Comparison of ENCODE assay signal across 8 cellular contexts in the genomic region with DNA sequence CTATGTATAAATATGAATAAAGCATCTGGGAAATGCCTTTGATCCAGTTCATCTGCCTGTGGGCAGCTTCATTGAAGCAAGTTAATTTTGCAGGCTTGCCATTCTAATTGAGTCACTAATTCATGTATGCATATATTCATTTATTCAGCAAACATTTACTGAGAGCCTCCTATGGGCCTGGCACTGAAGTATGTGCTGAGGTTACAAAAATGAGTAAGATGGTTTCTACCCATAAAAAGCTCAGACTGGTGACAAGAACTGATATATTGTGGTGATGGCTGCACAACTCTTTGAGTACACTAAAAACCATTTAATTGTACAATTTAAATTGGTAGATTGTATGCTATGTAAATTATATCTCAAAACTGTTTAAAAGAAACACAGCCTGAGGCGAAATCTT. TPM values are rescaled to one million over a fixed set of nuclear protein-coding genes. Genes with fewer than 3 reads are reported as not detected.
A peak's percentile ranks its signal among the peaks of the same experiment; 100 is the strongest.
DNase-seq lines count a peak whose midpoint lies in the region; ATAC-seq lines count a peak whose summit lies in the region.

No MANE protein-coding gene starts in this region.

- H3K4me3 ChIP-seq in thymus (ENCODE audit: low read length): peak overlapping the region; percentile 86

- no peaks in the 10 kb centered on the region for H3K9me3 ChIP-seq in thymus (ENCODE audit: control insufficient read depth)

- POLR2A ChIA-PET in activated CD4-positive, alpha-beta memory T cell treated with anti-CD3 and anti-CD28 coated beads, Interleukin-2, amount 10 ng/mL, durations not matched to agents 7 days and 5 days (lab: Charles Lee): interaction anchor here (1.0 to 10.4 kb wide), 21 partner anchors 10 to 1559 kb away, joined by 3 to 611 read pairs (median 6); partner anchors contain the start of gene CNOT6L

- no peaks in the 10 kb centered on the region for H3K36me3 ChIP-seq in thymus (ENCODE audit: control insufficient read depth, insufficient read depth)

- H3K27ac ChIP-seq in thymus (ENCODE audit: low read depth): peak overlapping the region; percentile 98

- H3K4me1 Mint-ChIP-seq in activated T-cell treated with anti-CD3 and anti-CD28 coated beads, Interleukin-2, amount 50 U/mL, for 72 hours (ENCODE audit: low read depth): peaks cover 89% of the 10 kb centered on the region
- peaks cover 61% of the 10 kb centered on the region for H3K4me1 Mint-ChIP-seq in activated CD4-positive, alpha-beta memory T cell treated with anti-CD3 and anti-CD28 coated beads, Interleukin-2, amount 10 ng/mL, durations not matched to agents 7 days and 5 days

- CTCF ChIA-PET in activated CD4-positive, alpha-beta memory T cell treated with anti-CD3 and anti-CD28 coated beads, Interleukin-2, amount 10 ng/mL, durations not matched to agents 7 days and 5 days (lab: Charles Lee): interaction anchor here (0.8 to 8.7 kb wide), 9 partner anchors 9 to 242 kb away, joined by 3 to 118 read pairs (median 3); partner anchors contain the start of gene CNOT6L

- peak; percentile 78 to 79 for ATAC-seq in activated T-cell treated with anti-CD3 and anti-CD28 coated beads, Interleukin-2, amount 50 U/mL, for 72 hours (replicated peaks in 1 of 2)
- ATAC-seq in HG03354 (IDR thresholded peaks at IDR 0.05; ENCODE audit: poor library complexity, severe bottlenecking, unreplicated experiment): no peak

- H3K27me3 Mint-ChIP-seq in activated T-cell treated with anti-CD3 and anti-CD28 coated beads, Interleukin-2, amount 50 U/mL, for 72 hours (ENCODE audit: low read depth): no peaks in the 10 kb centered on the region
- H3K27me3 Mint-ChIP-seq in activated CD4-positive, alpha-beta memory T cell treated with anti-CD3 and anti-CD28 coated beads, Interleukin-2, amount 10 ng/mL, durations not matched to agents 7 days and 5 days: peaks cover 1% of the 10 kb centered on the region

- no peaks in the 10 kb centered on the region for H3K27me3 ChIP-seq in thymus (ENCODE audit: control insufficient read depth, insufficient read depth)

- no peaks in the 10 kb centered on the region for H3K9me3 Mint-ChIP-seq in activated T-cell treated with anti-CD3 and anti-CD28 coated beads, Interleukin-2, amount 50 U/mL, for 72 hours
- no peaks in the 10 kb centered on the region for H3K9me3 Mint-ChIP-seq in activated CD4-positive, alpha-beta memory T cell treated with anti-CD3 and anti-CD28 coated beads, Interleukin-2, amount 10 ng/mL, durations not matched to agents 7 days and 5 days

- 91% methylated on average over 1 of the region's 1 CpG for WGBS in thymus

- H3K36me3 Mint-ChIP-seq in activated T-cell treated with anti-CD3 and anti-CD28 coated beads, Interleukin-2, amount 50 U/mL, for 72 hours (ENCODE audit: insufficient read depth in 2 of 2): peaks cover 11 to 14% of the 10 kb centered on the region in 2 donors
- peaks cover 25% of the 10 kb centered on the region for H3K36me3 Mint-ChIP-seq in activated CD4-positive, alpha-beta memory T cell treated with anti-CD3 and anti-CD28 coated beads, Interleukin-2, amount 10 ng/mL, durations not matched to agents 7 days and 5 days (ENCODE audit: low read depth)

- peak overlapping the region; percentile 97 to 98 for H3K4me3 Mint-ChIP-seq in activated T-cell treated with anti-CD3 and anti-CD28 coated beads, Interleukin-2, amount 50 U/mL, for 72 hours
- H3K4me3 Mint-ChIP-seq in activated CD4-positive, alpha-beta memory T cell treated with anti-CD3 and anti-CD28 coated beads, Interleukin-2, amount 10 ng/mL, durations not matched to agents 7 days and 5 days: peak overlapping the region; percentile 96

- H3K27ac Mint-ChIP-seq in activated T-cell treated with anti-CD3 and anti-CD28 coated beads, Interleukin-2, amount 50 U/mL, for 72 hours: peak overlapping the region; percentile 100
- H3K27ac Mint-ChIP-seq in activated CD4-positive, alpha-beta memory T cell treated with anti-CD3 and anti-CD28 coated beads, Interleukin-2, amount 10 ng/mL, durations not matched to agents 7 days and 5 days: peak overlapping the region; percentile 98

- peak; percentile 34 to 46 for DNase-seq in activated T-cell treated with anti-CD3 and anti-CD28 coated beads, Interleukin-2, amount 50 U/mL, for 72 hours
- DNase-seq in activated T-cell treated with anti-CD3 and anti-CD28 coated beads for 4 hours: no peak
- DNase-seq in activated CD4-positive, alpha-beta memory T cell treated with anti-CD3 and anti-CD28 coated beads, Interleukin-2, amount 10 ng/mL, durations not matched to agents 7 days and 5 days: no peak
- DNase-seq in kidney glomerular epithelial cell (lab: John Stamatoyannopoulos, UW): peak; percentile 11
- no peak for DNase-seq in epidermal melanocyte (ENCODE audit: insufficient read length, low spot score)
- no peak for DNase-seq in NCI-H774 (lab: John Stamatoyannopoulos, UW)

- H3K4me1 ChIP-seq in thymus (ENCODE audit: control insufficient read depth, insufficient read depth, low read length): peaks cover 4% of the 10 kb centered on the region

RNA-seq across cellular contexts. Expression of gene MRPL1, which starts 1.1 kb away (rescaled TPM):
- 10 to 100 TPM; 39.3 to 76.8 TPM for total RNA-seq in activated T-cell treated with anti-CD3 and anti-CD28 coated beads, Interleukin-2, amount 50 U/mL, for 72 hours
- total RNA-seq in activated CD4-positive, alpha-beta memory T cell treated with anti-CD3 and anti-CD28 coated beads, Interleukin-2, amount 10 ng/mL, durations not matched to agents 7 days and 5 days: 10 to 100 TPM; 19.7 to 25.4 TPM
- polyA plus RNA-seq in thymus: 74.7 TPM

RNA-seq across cellular contexts. Expression of gene CNOT6L, which starts 42.3 kb away (rescaled TPM):
- total RNA-seq in activated T-cell treated with anti-CD3 and anti-CD28 coated beads, Interleukin-2, amount 50 U/mL, for 72 hours: 100 to 1,000 TPM; 209 to 223 TPM
- total RNA-seq in activated CD4-positive, alpha-beta memory T cell treated with anti-CD3 and anti-CD28 coated beads, Interleukin-2, amount 10 ng/mL, durations not matched to agents 7 days and 5 days: 100 to 1,000 TPM; 119 to 122 TPM
- polyA plus RNA-seq in thymus: 28.4 TPM

Comparison
In these comparisons a context has a peak if more than half of its experiments do, and no peak if none do; other contexts are left out.
1. DNase-seq: peak in activated T-cell treated with anti-CD3 and anti-CD28 coated beads, Interleukin-2, amount 50 U/mL, for 72 hours (2 of 2) and kidney glomerular epithelial cell (single experiment); none in activated T-cell treated with anti-CD3 and anti-CD28 coated beads for 4 hours (single experiment), activated CD4-positive, alpha-beta memory T cell treated with anti-CD3 and anti-CD28 coated beads, Interleukin-2, amount 10 ng/mL, durations not matched to agents 7 days and 5 days (single experiment), epidermal melanocyte (single experiment) and NCI-H774 (single experiment).